Comparison of ENCODE assay signal across 13 cellular contexts in genomic region chr12:70660002-70660604, GRCh38. TPM values are rescaled to one million over a fixed set of nuclear protein-coding genes. Genes with fewer than 3 reads are reported as not detected.
DNase-seq lines count a peak whose midpoint lies in the region; ATAC-seq and TF ChIP-seq lines count a peak whose summit lies in the region.
"Had no signal": no experiment of that assay in that cellular context is flagged by ENCODE, and none has a peak within 500 bp of the region (broad histone marks: within the 10 kb centered on the region; RNA-seq: fewer than 3 reads in every experiment).

No MANE protein-coding gene starts in this region.

- WGBS in suprapubic skin, result 90% methylated on average over 5 of the region's 5 CpGs

- no peak for TF ChIP-seq POLR2A in suprapubic skin (IDR thresholded peaks at IDR 0.05)

- peaks cover 36 to 44% of the 10 kb centered on the region in 2 donors for H3K4me1 Mint-ChIP-seq in immature natural killer cell

- H3K27ac ChIP-seq in left ventricle myocardium inferior (replicated peaks) (peak overlapping the region; percentile 61), suprapubic skin (peak overlapping the region; percentile 15)

- peak overlapping the region; percentile 68 to 78 (median 74) for H3K4me3 Mint-ChIP-seq in immature natural killer cell

- H3K4me1 ChIP-seq in left ventricle myocardium inferior (peaks cover 21% of the 10 kb centered on the region), suprapubic skin (peaks cover 23% of the 10 kb centered on the region)

- ATAC-seq in Right ventricle myocardium inferior, result no peak

- H3K4me3 ChIP-seq in left ventricle myocardium inferior, result no peak overlapping the region
- H3K4me3 ChIP-seq in suprapubic skin, result no peak overlapping the region

- peaks cover 4 to 10% (median 8%) of the 10 kb centered on the region in 3 donors for H3K36me3 Mint-ChIP-seq in immature natural killer cell

- TF ChIP-seq CTCF in left ventricle myocardium inferior (IDR thresholded peaks at IDR 0.05; ENCODE audit: borderline replicate concordance) (no peak), suprapubic skin (IDR thresholded peaks at IDR 0.05) (no peak)

- no peaks in the 10 kb centered on the region for H3K9me3 Mint-ChIP-seq in immature natural killer cell

- H3K9me3 ChIP-seq in left ventricle myocardium inferior (replicated peaks), result no peaks in the 10 kb centered on the region
- no peaks in the 10 kb centered on the region for H3K9me3 ChIP-seq in suprapubic skin

- TF ChIP-seq EP300 in suprapubic skin (IDR thresholded peaks at IDR 0.05), result no peak

- DNase-seq in left ventricle myocardium inferior, result no peak
- no peak for DNase-seq in Right ventricle myocardium inferior (ENCODE audit: missing footprints)
- DNase-seq in OCI-M1 (lab: John Stamatoyannopoulos, UW), result peak; percentile 49
- DNase-seq in immature natural killer cell, result no peak
- no peak for DNase-seq in suprapubic skin (ENCODE audit: low spot score in 2 of 2)
- no peak for DNase-seq in NCI-H187 (lab: John Stamatoyannopoulos, UW)
- DNase-seq in T-helper 1 cell, result no peak
- DNase-seq in activated CD4-positive, alpha-beta T cell treated with anti-CD3 and anti-CD28 coated beads for 1 hour, result no peak
- DNase-seq: AML-193, NCI-H1105, NCI-H1930, NCI-H2171 treated with DMSO at 0.1 percent for 48 hours, NCI-H510A had no signal

- peak overlapping the region; percentile 75 to 93 (median 91) for H3K27ac Mint-ChIP-seq in immature natural killer cell

- H3K36me3 ChIP-seq in left ventricle myocardium inferior (no peaks in the 10 kb centered on the region), suprapubic skin (no peaks in the 10 kb centered on the region)

- H3K27me3 ChIP-seq in left ventricle myocardium inferior (ENCODE audit: low read depth) (no peaks in the 10 kb centered on the region), suprapubic skin (no peaks in the 10 kb centered on the region)

- intact Hi-C loops in left ventricle myocardium inferior (cut with micrococcal nuclease) (no loop called here), Right ventricle myocardium inferior (cut with DNase I) (loop anchor here (5.0 kb wide), 1 partner anchor 48 kb away; no protein-coding TSS in a partner anchor)

- H3K27me3 Mint-ChIP-seq in immature natural killer cell (ENCODE audit: low read depth in 3 of 3), result peaks cover 0 to 3% (median 0%) of the 10 kb centered on the region in 3 donors

RNA-seq across cellular contexts. Expression of gene PTPRB, which starts 22.9 kb away (rescaled TPM):
- total RNA-seq in left ventricle myocardium inferior, result 38.7 TPM
- 38.1 TPM for total RNA-seq in Right ventricle myocardium inferior
- polyA plus RNA-seq in immature natural killer cell, result 1 to 10 TPM; 1.2 to 1.8 (median 1.5) TPM
- 10 to 100 TPM in 2 of 4 donors, 1 to 10 TPM in 2; 2.0 to 15.9 (median 8.0) TPM for total RNA-seq in suprapubic skin
